1 cellular context compared by ENCODE assay signal in genomic region chr12:87827638-87828264, GRCh38.
TF ChIP-seq lines count a peak whose summit lies in the region.

No MANE protein-coding gene starts in this region.

TF ChIP-seq in endothelial cell of umbilical vein, 7 proteins besides CTCF, POLR2A, EP300 and RAD21 (continued from another document):
- TF ChIP-seq GATA2 (IDR thresholded peaks at IDR 0.05; ENCODE audit: insufficient read depth, insufficient read length, low read depth, low read length), result peak; percentile 86
